ENCODE assay signal across 1 cellular context in genomic region chr2:69306897-69307695, GRCh38.
TF ChIP-seq lines count a peak whose summit lies in the region.

No MANE protein-coding gene starts in this region.

TF ChIP-seq in GM12878, 131 proteins besides CTCF, POLR2A, EP300 and RAD21 (continued from another document):
- TF ChIP-seq, protein P1, sequence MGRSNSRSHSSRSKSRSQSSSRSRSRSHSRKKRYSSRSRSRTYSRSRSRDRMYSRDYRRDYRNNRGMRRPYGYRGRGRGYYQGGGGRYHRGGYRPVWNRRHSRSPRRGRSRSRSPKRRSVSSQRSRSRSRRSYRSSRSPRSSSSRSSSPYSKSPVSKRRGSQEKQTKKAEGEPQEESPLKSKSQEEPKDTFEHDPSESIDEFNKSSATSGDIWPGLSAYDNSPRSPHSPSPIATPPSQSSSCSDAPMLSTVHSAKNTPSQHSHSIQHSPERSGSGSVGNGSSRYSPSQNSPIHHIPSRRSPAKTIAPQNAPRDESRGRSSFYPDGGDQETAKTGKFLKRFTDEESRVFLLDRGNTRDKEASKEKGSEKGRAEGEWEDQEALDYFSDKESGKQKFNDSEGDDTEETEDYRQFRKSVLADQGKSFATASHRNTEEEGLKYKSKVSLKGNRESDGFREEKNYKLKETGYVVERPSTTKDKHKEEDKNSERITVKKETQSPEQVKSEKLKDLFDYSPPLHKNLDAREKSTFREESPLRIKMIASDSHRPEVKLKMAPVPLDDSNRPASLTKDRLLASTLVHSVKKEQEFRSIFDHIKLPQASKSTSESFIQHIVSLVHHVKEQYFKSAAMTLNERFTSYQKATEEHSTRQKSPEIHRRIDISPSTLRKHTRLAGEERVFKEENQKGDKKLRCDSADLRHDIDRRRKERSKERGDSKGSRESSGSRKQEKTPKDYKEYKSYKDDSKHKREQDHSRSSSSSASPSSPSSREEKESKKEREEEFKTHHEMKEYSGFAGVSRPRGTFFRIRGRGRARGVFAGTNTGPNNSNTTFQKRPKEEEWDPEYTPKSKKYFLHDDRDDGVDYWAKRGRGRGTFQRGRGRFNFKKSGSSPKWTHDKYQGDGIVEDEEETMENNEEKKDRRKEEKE (IDR thresholded peaks at IDR 0.05): no peak
- TF ChIP-seq IRF4 (IDR thresholded peaks at IDR 0.05; ENCODE audit: low read depth, low read length) (no peak), BACH1 (IDR thresholded peaks at IDR 0.05; ENCODE audit: borderline replicate concordance) (0 out of 2 replicates have a peak, but pooled peaks have one; percentile 21), ZNF207 (IDR thresholded peaks at IDR 0.05; ENCODE audit: borderline replicate concordance) (0 out of 2 replicates have a peak, but pooled peaks have one; percentile 34), NFXL1 (IDR thresholded peaks at IDR 0.05; ENCODE audit: borderline replicate concordance) (no peak), EGR1 (IDR thresholded peaks at IDR 0.05; ENCODE audit: borderline replicate concordance in 1 of 2, low read depth in 2 of 2, low read length in 2 of 2) (peak in 1 of 2 experiments; percentile 58; a peak in 1 of 3 replicates)
